In genomic region chr6:158768396-158768795, GRCh38 we compare ENCODE assay signal across 2 cellular contexts.
TF ChIP-seq lines count a peak whose summit lies in the region.

No MANE protein-coding gene starts in this region.

TF ChIP-seq in HCT116, 20 proteins besides CTCF, POLR2A, EP300 and RAD21:
- TF ChIP-seq ATF3 (IDR thresholded peaks at IDR 0.05) (no peak), SIN3A (IDR thresholded peaks at IDR 0.05; ENCODE audit: low read depth) (no peak), ELF1 (IDR thresholded peaks at IDR 0.05; ENCODE audit: borderline replicate concordance, low read depth) (no peak), CBX3 (IDR thresholded peaks at IDR 0.05; ENCODE audit: low read depth) (no peak), SRF (IDR thresholded peaks at IDR 0.05; ENCODE audit: low read depth) (no peak), EZH2phosphoT487 (IDR thresholded peaks at IDR 0.05; ENCODE audit: borderline replicate concordance) (no peak), TCF7L2 (IDR thresholded peaks at IDR 0.05; ENCODE audit: borderline replicate concordance, extremely low read depth, insufficient read depth, insufficient read length) (no peak), POLR2AphosphoS5 (IDR thresholded peaks at IDR 0.05; ENCODE audit: low read depth, low read length) (no peak; the same call in none of the 2 replicates), EGR1 (IDR thresholded peaks at IDR 0.05; ENCODE audit: low read depth) (no peak), SP1 (IDR thresholded peaks at IDR 0.05; ENCODE audit: low read depth) (no peak), EZH2 (IDR thresholded peaks at IDR 0.05) (no peak), YY1 (IDR thresholded peaks at IDR 0.05; ENCODE audit: extremely low read depth, insufficient replicate concordance, low read depth, low read length) (no peak), FOSL1 (IDR thresholded peaks at IDR 0.05; ENCODE audit: low read depth) (no peak)
- TF ChIP-seq, protein P1, sequence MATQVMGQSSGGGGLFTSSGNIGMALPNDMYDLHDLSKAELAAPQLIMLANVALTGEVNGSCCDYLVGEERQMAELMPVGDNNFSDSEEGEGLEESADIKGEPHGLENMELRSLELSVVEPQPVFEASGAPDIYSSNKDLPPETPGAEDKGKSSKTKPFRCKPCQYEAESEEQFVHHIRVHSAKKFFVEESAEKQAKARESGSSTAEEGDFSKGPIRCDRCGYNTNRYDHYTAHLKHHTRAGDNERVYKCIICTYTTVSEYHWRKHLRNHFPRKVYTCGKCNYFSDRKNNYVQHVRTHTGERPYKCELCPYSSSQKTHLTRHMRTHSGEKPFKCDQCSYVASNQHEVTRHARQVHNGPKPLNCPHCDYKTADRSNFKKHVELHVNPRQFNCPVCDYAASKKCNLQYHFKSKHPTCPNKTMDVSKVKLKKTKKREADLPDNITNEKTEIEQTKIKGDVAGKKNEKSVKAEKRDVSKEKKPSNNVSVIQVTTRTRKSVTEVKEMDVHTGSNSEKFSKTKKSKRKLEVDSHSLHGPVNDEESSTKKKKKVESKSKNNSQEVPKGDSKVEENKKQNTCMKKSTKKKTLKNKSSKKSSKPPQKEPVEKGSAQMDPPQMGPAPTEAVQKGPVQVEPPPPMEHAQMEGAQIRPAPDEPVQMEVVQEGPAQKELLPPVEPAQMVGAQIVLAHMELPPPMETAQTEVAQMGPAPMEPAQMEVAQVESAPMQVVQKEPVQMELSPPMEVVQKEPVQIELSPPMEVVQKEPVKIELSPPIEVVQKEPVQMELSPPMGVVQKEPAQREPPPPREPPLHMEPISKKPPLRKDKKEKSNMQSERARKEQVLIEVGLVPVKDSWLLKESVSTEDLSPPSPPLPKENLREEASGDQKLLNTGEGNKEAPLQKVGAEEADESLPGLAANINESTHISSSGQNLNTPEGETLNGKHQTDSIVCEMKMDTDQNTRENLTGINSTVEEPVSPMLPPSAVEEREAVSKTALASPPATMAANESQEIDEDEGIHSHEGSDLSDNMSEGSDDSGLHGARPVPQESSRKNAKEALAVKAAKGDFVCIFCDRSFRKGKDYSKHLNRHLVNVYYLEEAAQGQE (IDR thresholded peaks at IDR 0.05; ENCODE audit: low read depth): no peak

TF ChIP-seq in K562, 482 proteins besides CTCF, POLR2A, EP300 and RAD21:
- 0 out of 2 replicates have a peak, but pooled peaks have one; percentile 26 for TF ChIP-seq POLR2G (IDR thresholded peaks at IDR 0.05; ENCODE audit: low read depth, low read length)
- TF ChIP-seq, protein P2, sequence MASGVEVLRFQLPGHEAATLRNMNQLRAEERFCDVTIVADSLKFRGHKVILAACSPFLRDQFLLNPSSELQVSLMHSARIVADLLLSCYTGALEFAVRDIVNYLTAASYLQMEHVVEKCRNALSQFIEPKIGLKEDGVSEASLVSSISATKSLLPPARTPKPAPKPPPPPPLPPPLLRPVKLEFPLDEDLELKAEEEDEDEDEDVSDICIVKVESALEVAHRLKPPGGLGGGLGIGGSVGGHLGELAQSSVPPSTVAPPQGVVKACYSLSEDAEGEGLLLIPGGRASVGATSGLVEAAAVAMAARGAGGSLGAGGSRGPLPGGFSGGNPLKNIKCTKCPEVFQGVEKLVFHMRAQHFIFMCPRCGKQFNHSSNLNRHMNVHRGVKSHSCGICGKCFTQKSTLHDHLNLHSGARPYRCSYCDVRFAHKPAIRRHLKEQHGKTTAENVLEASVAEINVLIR (CRISPR knock-in tag; IDR thresholded peaks at IDR 0.05): no peak
